ENCODE assay signal across 20 cellular contexts in genomic region chr1:44079566-44079965, GRCh38.
"Had no signal": no experiment of that assay in that cellular context is flagged by ENCODE, and none has a peak within 500 bp of the region (broad histone marks: within the 10 kb centered on the region; RNA-seq: fewer than 3 reads in every experiment).

No MANE protein-coding gene starts in this region.

- H3K27ac Mint-ChIP-seq: dendritic cell treated with granulocyte-macrophage colony-stimulating factor and Interleukin-4, amounts not matched to agents 40 ng/mL and 50 ng/mL, for 4 days; effector memory CD8-positive, alpha-beta T cell; endodermal cell had no signal

- DNase-seq: colonic mucosa; cortex of kidney; dermis blood vessel endothelial cell; dorsolateral prefrontal cortex; effector CD4-positive, alpha-beta T cell; effector CD8-positive, alpha-beta T cell; effector memory CD4-positive, alpha-beta T cell; effector memory CD8-positive, alpha-beta T cell; endodermal cell; erythroblast; esophagus squamous epithelium; foreskin fibroblast; foreskin keratinocyte; foreskin melanocyte; gastrocnemius medialis; glutamatergic neuron; head of caudate nucleus; heart left ventricle; heart right ventricle had no signal

- H3K4me1 Mint-ChIP-seq: endodermal cell had no signal

- H3K4me3 Mint-ChIP-seq: dendritic cell treated with granulocyte-macrophage colony-stimulating factor and Interleukin-4, amounts not matched to agents 40 ng/mL and 50 ng/mL, for 4 days; effector memory CD8-positive, alpha-beta T cell; endodermal cell had no signal

- H3K9me3 Mint-ChIP-seq: dendritic cell treated with granulocyte-macrophage colony-stimulating factor and Interleukin-4, amounts not matched to agents 40 ng/mL and 50 ng/mL, for 4 days; effector memory CD8-positive, alpha-beta T cell; endodermal cell had no signal

- H3K27me3 Mint-ChIP-seq: dendritic cell treated with granulocyte-macrophage colony-stimulating factor and Interleukin-4, amounts not matched to agents 40 ng/mL and 50 ng/mL, for 4 days had no signal
